In the genomic region with DNA sequence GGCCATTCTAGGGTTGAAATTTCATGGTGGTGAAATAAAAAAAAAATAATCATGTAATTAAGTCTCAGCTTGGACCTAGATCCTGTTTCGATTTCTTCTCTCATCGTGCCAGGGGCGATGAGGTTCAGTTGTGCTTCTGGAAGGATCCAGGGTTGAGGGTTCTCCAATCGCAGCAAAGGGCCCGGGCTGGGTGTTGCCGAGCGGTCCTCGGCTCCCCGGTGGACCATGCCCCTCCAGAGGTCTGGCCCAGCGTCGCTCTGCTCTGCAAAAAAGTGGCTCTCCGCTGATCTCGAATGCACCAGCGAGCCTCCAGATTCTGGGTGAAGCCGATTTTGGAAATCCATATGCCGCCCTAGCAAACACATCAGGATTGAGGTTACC, we compare ENCODE assay signal across 14 cellular contexts. TPM values are rescaled to one million over a fixed set of nuclear protein-coding genes. Genes with fewer than 3 reads are reported as not detected.
A peak's percentile ranks its signal among the peaks of the same experiment; 100 is the strongest.
DNase-seq lines count a peak whose midpoint lies in the region; ATAC-seq and TF ChIP-seq lines count a peak whose summit lies in the region.
"Had no signal": no experiment of that assay in that cellular context is flagged by ENCODE, and none has a peak within 500 bp of the region (broad histone marks: within the 10 kb centered on the region; RNA-seq: fewer than 3 reads in every experiment).

No MANE protein-coding gene starts in this region.

- POLR2A ChIA-PET in WTC11 (lab: Charles Lee) = no interaction called here

- intact Hi-C loops in activated CD4-positive, alpha-beta T cell treated with anti-CD3 and anti-CD28 coated beads, Interleukin-2, amount 10 ng/mL, durations not matched to agents 24 days and 14 days (cut with micrococcal nuclease) = no loop called here

- H3K4me3 ChIP-seq in skeletal muscle satellite cell (ENCODE audit: low read length) = peak overlapping the region; percentile 51

- ATAC-seq in WTC11 (peak; percentile 49), HG02885 (IDR thresholded peaks at IDR 0.05; ENCODE audit: poor library complexity, unreplicated experiment) (no peak)
- ATAC-seq: effector memory CD8-positive, alpha-beta T cell had no signal

- peaks cover 9% of the 10 kb centered on the region for H3K4me1 ChIP-seq in skeletal muscle satellite cell (ENCODE audit: control insufficient read depth, insufficient read depth, low read length)

- peak overlapping the region; percentile 50 for H3K9ac ChIP-seq in skeletal muscle satellite cell (ENCODE audit: low read depth, low read length)

- peaks cover 50% of the 10 kb centered on the region for H3K27me3 Mint-ChIP-seq in activated CD4-positive, alpha-beta T cell treated with anti-CD3 and anti-CD28 coated beads, Interleukin-2, amount 10 ng/mL, durations not matched to agents 24 days and 14 days
- peaks cover 15% of the 10 kb centered on the region for H3K27me3 Mint-ChIP-seq in WTC11 (ENCODE audit: low read depth)

- no peaks in the 10 kb centered on the region for H3K36me3 Mint-ChIP-seq in activated CD4-positive, alpha-beta T cell treated with anti-CD3 and anti-CD28 coated beads, Interleukin-2, amount 10 ng/mL, durations not matched to agents 24 days and 14 days (ENCODE audit: low read depth)
- H3K36me3 Mint-ChIP-seq in WTC11 = no peaks in the 10 kb centered on the region

- no peaks in the 10 kb centered on the region for H3K36me3 ChIP-seq in skeletal muscle satellite cell (ENCODE audit: insufficient read depth, low read length)
- H3K36me3 ChIP-seq: upper lobe of left lung had no signal

- no peaks in the 10 kb centered on the region for H3K4me1 Mint-ChIP-seq in activated CD4-positive, alpha-beta T cell treated with anti-CD3 and anti-CD28 coated beads, Interleukin-2, amount 10 ng/mL, durations not matched to agents 24 days and 14 days
- peaks cover 63% of the 10 kb centered on the region for H3K4me1 Mint-ChIP-seq in WTC11

- H3K9me3 Mint-ChIP-seq in activated CD4-positive, alpha-beta T cell treated with anti-CD3 and anti-CD28 coated beads, Interleukin-2, amount 10 ng/mL, durations not matched to agents 24 days and 14 days = no peaks in the 10 kb centered on the region
- H3K9me3 Mint-ChIP-seq in WTC11 = no peaks in the 10 kb centered on the region

- no peak for TF ChIP-seq CTCF in WTC11 (IDR thresholded peaks at IDR 0.05)

- no peaks in the 10 kb centered on the region for H3K9me3 ChIP-seq in skeletal muscle satellite cell (replicated peaks; ENCODE audit: low read length)
- H3K9me3 ChIP-seq: upper lobe of left lung had no signal

- CTCF ChIA-PET in WTC11 (lab: Charles Lee) = no interaction called here

- H3K27ac Mint-ChIP-seq in activated CD4-positive, alpha-beta T cell treated with anti-CD3 and anti-CD28 coated beads, Interleukin-2, amount 10 ng/mL, durations not matched to agents 24 days and 14 days = no peak overlapping the region
- peak overlapping the region; percentile 41; the same call in 1 of the 2 replicates for H3K27ac Mint-ChIP-seq in WTC11
- H3K27ac Mint-ChIP-seq: effector memory CD8-positive, alpha-beta T cell had no signal

- DNase-seq in activated CD4-positive, alpha-beta T cell treated with anti-CD3 and anti-CD28 coated beads, Interleukin-2, amount 10 ng/mL, durations not matched to agents 24 days and 14 days = no peak
- no peak for DNase-seq in activated CD4-positive, alpha-beta T cell treated with anti-CD3 and anti-CD28 coated beads, Interleukin-2, amount 50 U/mL, for 1 hour
- DNase-seq in WTC11 (ENCODE audit: low spot score) (peak; percentile 39), iPS-NIHi11 (ENCODE audit: low spot score) (peak; percentile 56), GM19240 (ENCODE audit: insufficient read length, low spot score) (no peak), MV-4-11 (lab: John Stamatoyannopoulos, UW) (no peak)
- DNase-seq: activated CD8-positive, alpha-beta memory T cell treated with anti-CD3 and anti-CD28 coated beads for 24 hours; effector memory CD8-positive, alpha-beta T cell; Kasumi-1; NCI-H2171; T-helper 9 cell had no signal

- H3K27me3 ChIP-seq in skeletal muscle satellite cell (ENCODE audit: control insufficient read depth, insufficient read depth, low read length) = no peaks in the 10 kb centered on the region

- peak overlapping the region; percentile 28 for H3K4me3 Mint-ChIP-seq in activated CD4-positive, alpha-beta T cell treated with anti-CD3 and anti-CD28 coated beads, Interleukin-2, amount 10 ng/mL, durations not matched to agents 24 days and 14 days
- H3K4me3 Mint-ChIP-seq in WTC11 = peak overlapping the region; percentile 69

- H3K4me2 ChIP-seq in skeletal muscle satellite cell (ENCODE audit: low read length) = peak overlapping the region; percentile 76

TF ChIP-seq in WTC11, 78 proteins besides CTCF, POLR2A, EP300 and RAD21:
- no peak for TF ChIP-seq MYBL2 (CRISPR knock-in tag; IDR thresholded peaks at IDR 0.05)
- 0 out of 2 replicates have a peak, but pooled peaks have one; percentile 34 for TF ChIP-seq NFE2L1 (CRISPR knock-in tag; IDR thresholded peaks at IDR 0.05)
TF ChIP-seq in WTC11: peak in this region for 1.

RNA-seq across cellular contexts. Expression of a gene that starts 39.0 kb away (rescaled TPM):
- not detected in 2 replicates for total RNA-seq in activated CD4-positive, alpha-beta T cell treated with anti-CD3 and anti-CD28 coated beads, Interleukin-2, amount 10 ng/mL, durations not matched to agents 24 days and 14 days
- not detected in 3 replicates for total RNA-seq in WTC11 (2021)
- 3.8 and 6.3 TPM in 2 replicates for total RNA-seq in skeletal muscle satellite cell (2012; rRNA removed)

Comparison
In these comparisons a context has a peak if more than half of its experiments do, and no peak if none do; other contexts are left out.
1. DNase-seq: peak in WTC11 (single experiment) and iPS-NIHi11 (single experiment); none in activated CD4-positive, alpha-beta T cell treated with anti-CD3 and anti-CD28 coated beads, Interleukin-2, amount 10 ng/mL, durations not matched to agents 24 days and 14 days (single experiment), activated CD4-positive, alpha-beta T cell treated with anti-CD3 and anti-CD28 coated beads, Interleukin-2, amount 50 U/mL, for 1 hour (single experiment), GM19240 (single experiment) and MV-4-11 (single experiment).